In genomic region chr2:211722928-211723327, GRCh38 we compare ENCODE assay signal across 25 cellular contexts.
"Had no signal": no experiment of that assay in that cellular context is flagged by ENCODE, and none has a peak within 500 bp of the region (broad histone marks: within the 10 kb centered on the region; RNA-seq: fewer than 3 reads in every experiment).

No MANE protein-coding gene starts in this region.

- H3K79me2 ChIP-seq: hepatocyte had no signal

- H3K36me3 ChIP-seq: colonic mucosa, gastroesophageal sphincter had no signal

- H3K27me3 ChIP-seq: ascending aorta, cardiac muscle cell, colonic mucosa, dorsolateral prefrontal cortex, gastroesophageal sphincter, hepatocyte had no signal

- H3K27ac ChIP-seq: ascending aorta, cardiac muscle cell, colonic mucosa, gastroesophageal sphincter, hepatocyte had no signal

- DNase-seq: activated CD4-positive, alpha-beta memory T cell treated with anti-CD3 and anti-CD28 coated beads, Interleukin-2, amount 10 ng/mL, durations not matched to agents 7 days and 5 days; activated CD4-positive, alpha-beta T cell treated with anti-CD3 and anti-CD28 coated beads, Interleukin-2, amount 10 ng/mL, durations not matched to agents 24 days and 14 days; activated CD4-positive, CD25-positive, alpha-beta regulatory T cell treated with anti-CD3 and anti-CD28 coated beads, Interleukin-2, amount 50 U/mL, for 72 hours; activated CD8-positive, alpha-beta memory T cell treated with anti-CD3 and anti-CD28 coated beads, Interleukin-2, amount 50 U/mL, for 48 hours; activated gamma-delta T cell; activated naive CD4-positive, alpha-beta T cell treated with anti-CD3 and anti-CD28 coated beads, Interleukin-2, amount 10 ng/mL, durations not matched to agents 7 days and 5 days; activated naive CD8-positive, alpha-beta T cell treated with anti-CD3 and anti-CD28 coated beads, Interleukin-2, amount 10 ng/mL, durations not matched to agents 7 days and 5 days; activated T-cell treated with anti-CD3 and anti-CD28 coated beads, Interleukin-2, amount 50 U/mL, for 24 hours; cerebellar nuclear complex; colonic mucosa; dorsolateral prefrontal cortex; effector memory CD8-positive, alpha-beta T cell; erythroblast; left cardiac atrium; left ventricle myocardium superior; mucosa of descending colon; right cardiac atrium; stimulated activated CD4-positive, alpha-beta T cell treated with anti-CD3 and anti-CD28 coated beads, Interleukin-2, amount 100 ng/mL, for 48 hours; stimulated activated naive CD4-positive, alpha-beta T cell treated with Interleukin-2 at 50 U/mL for 16 hours; trophoblast cell had no signal

- H3K4me2 ChIP-seq: hepatocyte had no signal

- H2AFZ ChIP-seq: hepatocyte had no signal

- H3K4me3 ChIP-seq: ascending aorta, cardiac muscle cell, colonic mucosa, dorsolateral prefrontal cortex, gastroesophageal sphincter, hepatocyte, mucosa of descending colon had no signal

- ATAC-seq: effector memory CD8-positive, alpha-beta T cell; gastroesophageal sphincter; left cardiac atrium; left ventricle myocardium superior; mucosa of descending colon; natural killer cell treated with Interleukin-12 subunit alpha and Interleukin-12 subunit beta and Interleukin-15 and Interleukin-18, amount 100 ng/mL, for 72 hours; right cardiac atrium had no signal

- H3K9me3 ChIP-seq: ascending aorta, colonic mucosa, gastroesophageal sphincter, mucosa of descending colon had no signal

- H3K4me1 ChIP-seq: ascending aorta, colonic mucosa, gastroesophageal sphincter had no signal
